Comparison of ENCODE assay signal across 13 cellular contexts in the genomic region with DNA sequence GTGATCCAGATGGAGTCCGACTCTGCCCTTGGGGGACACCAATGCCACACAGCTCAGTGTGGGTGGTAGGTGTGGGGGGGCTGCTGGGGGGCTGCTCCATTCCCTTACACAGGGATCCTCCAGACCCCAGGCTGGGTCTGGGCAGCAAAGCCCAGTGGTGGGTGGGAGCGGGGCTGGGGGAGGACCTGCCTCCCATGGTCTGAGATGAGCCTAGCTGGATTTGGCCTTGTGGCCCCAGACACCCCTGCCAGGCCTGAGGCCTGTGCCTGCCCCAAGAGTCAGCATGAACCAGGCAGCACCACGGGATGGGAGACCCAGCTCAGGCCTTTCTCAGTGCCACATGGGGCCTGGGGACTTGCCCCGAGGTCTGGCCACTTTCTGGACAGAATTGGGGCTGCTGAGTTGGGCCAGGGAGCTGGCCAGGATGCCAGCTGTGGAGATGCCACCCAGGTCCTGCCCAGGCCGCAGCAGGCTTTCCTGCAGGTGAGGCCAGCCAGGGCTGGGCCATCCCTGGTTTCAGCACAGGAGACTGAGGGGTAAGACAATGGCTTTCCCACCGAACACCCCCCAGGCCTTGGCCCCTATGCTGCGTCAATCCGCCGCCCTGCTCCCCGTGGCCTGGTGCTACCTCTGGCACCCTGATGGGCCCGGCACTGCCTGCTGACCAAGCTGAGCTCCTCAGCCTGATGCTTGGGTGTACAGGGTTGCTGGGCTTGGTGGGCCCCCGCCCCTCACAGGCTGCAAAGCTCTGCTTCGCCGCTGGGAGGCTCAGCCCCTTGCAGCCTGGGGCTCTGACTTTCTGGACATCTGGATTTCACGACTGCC. TPM values are rescaled to one million over a fixed set of nuclear protein-coding genes. Genes with fewer than 3 reads are reported as not detected.
DNase-seq lines count a peak whose midpoint lies in the region; ATAC-seq and TF ChIP-seq lines count a peak whose summit lies in the region.
"Had no signal": no experiment of that assay in that cellular context is flagged by ENCODE, and none has a peak within 500 bp of the region (broad histone marks: within the 10 kb centered on the region; RNA-seq: fewer than 3 reads in every experiment).

No MANE protein-coding gene starts in this region.

- no TSS peak for BruUV-seq in IMR-90 (replicated peaks; lab: Mats Ljungman, UMichigan)

- peaks cover 7% of the 10 kb centered on the region for H3K27me3 Mint-ChIP-seq in nephron (ENCODE audit: low read depth)
- H3K27me3 Mint-ChIP-seq: naive B cell had no signal

- CTCF ChIA-PET in IMR-90 (lab: Yijun Ruan, JAX), result interaction anchor here (1.1 kb wide), 2 partner anchors 9 to 14 kb away, joined by 3 read pairs; no protein-coding TSS in a partner anchor

- no peak overlapping the region for H2AFZ ChIP-seq in IMR-90 (replicated peaks; ENCODE audit: low read length, poor library complexity)

- peaks cover 12% of the 10 kb centered on the region for H3K4me1 Mint-ChIP-seq in nephron
- H3K4me1 Mint-ChIP-seq: naive B cell had no signal

- H4K5ac ChIP-seq in IMR-90 (ENCODE audit: low read depth, low read length), result no peak overlapping the region

- H3K14ac ChIP-seq in IMR-90 (replicated peaks; ENCODE audit: low read depth, low read length), result no peak overlapping the region

- no peaks in the 10 kb centered on the region for H3K9me3 Mint-ChIP-seq in nephron
- H3K9me3 Mint-ChIP-seq: activated T-helper 1 cell treated with anti-CD3 and anti-CD28 coated beads, Interleukin-12 subunit alpha, Interleukin-12 subunit beta, Interleukin-2, Interleukin-4 antibody, amounts not matched to agents 30 ng/mL and 10 ng/mL and 1 ng/mL, durations not matched to agents 14 hours and 24 hours and 36 hours; naive B cell had no signal

- no peaks in the 10 kb centered on the region for H3K27me3 ChIP-seq in BLaER1
- no peaks in the 10 kb centered on the region for H3K27me3 ChIP-seq in IMR-90 (ENCODE audit: control insufficient read depth, insufficient read depth, low read length)
- H3K27me3 ChIP-seq: esophagus squamous epithelium had no signal

- H3K4me2 ChIP-seq in BLaER1, result peak overlapping the region; percentile 85
- no peak overlapping the region for H3K4me2 ChIP-seq in IMR-90 (ENCODE audit: low read depth, low read length)

- H3K9me1 ChIP-seq in IMR-90 (ENCODE audit: insufficient read depth, low read length), result peaks cover 3% of the 10 kb centered on the region; the same call in 1 of the 2 replicates

- H2BK5ac ChIP-seq in IMR-90 (ENCODE audit: low read depth, low read length, poor library complexity, severe bottlenecking), result no peak overlapping the region

- ATAC-seq in IMR-90 (ENCODE audit: low read depth), result no peak
- ATAC-seq: HCT116 had no signal

- no peak overlapping the region for H3K56ac ChIP-seq in IMR-90 (ENCODE audit: extremely low read depth, insufficient read depth, low read length)

- TF ChIP-seq POLR2A in IMR-90 (IDR thresholded peaks at IDR 0.05; ENCODE audit: low read depth, low read length), result no peak

- peaks cover 0 to 14% of the 10 kb centered on the region in 2 experiments; a peak in 1 of 4 replicates for H3K79me1 ChIP-seq in IMR-90 (ENCODE audit: low read depth in 1 of 2, low read length in 2 of 2)

- no peak overlapping the region for H2BK120ac ChIP-seq in IMR-90 (ENCODE audit: low read depth, low read length)

- intact Hi-C loops in IMR-90 (cut with micrococcal nuclease), result no loop called here

- no peak overlapping the region for H3K4ac ChIP-seq in IMR-90 (ENCODE audit: low read depth, low read length)

- POLR2A ChIA-PET in IMR-90 (lab: Charles Lee; ENCODE audit: unreplicated experiment), result no interaction called here

- peak overlapping the region; percentile 43; the same call in 1 of the 2 replicates for H3K9ac ChIP-seq in BLaER1
- H3K9ac ChIP-seq in IMR-90 (ENCODE audit: low read depth, low read length), result no peak overlapping the region

- WGBS in IMR-90 (ENCODE audit: extremely low coverage in 2 of 2, insufficient read length in 1 of 2), 2 experiments, result 100% methylated on average over 1 of the region's 15 CpGs; no CpG with 5 or more reads in 1 of the 2 experiments

- no peak overlapping the region for H2AK5ac ChIP-seq in IMR-90 (ENCODE audit: low read depth, low read length)

- no peak for TF ChIP-seq RAD21 in IMR-90 (IDR thresholded peaks at IDR 0.05; ENCODE audit: low read length)

- H3K9me3 ChIP-seq in BLaER1, result no peaks in the 10 kb centered on the region
- no peaks in the 10 kb centered on the region for H3K9me3 ChIP-seq in IMR-90 (ENCODE audit: control insufficient read depth, insufficient read depth, low read length)
- H3K9me3 ChIP-seq: esophagus squamous epithelium had no signal

- H3K4me3 ChIP-seq in BLaER1 (no peak overlapping the region), IMR-90 (ENCODE audit: insufficient read depth, low read depth, low read length) (no peak overlapping the region), epithelial cell of proximal tubule (ENCODE audit: low read depth, low read length) (no peak overlapping the region)
- H3K4me3 ChIP-seq: esophagus squamous epithelium had no signal

- no peak overlapping the region for H4K8ac ChIP-seq in IMR-90 (ENCODE audit: low read depth in 2 of 2, low read length in 2 of 2)

- no peak overlapping the region for H3K23ac ChIP-seq in IMR-90 (ENCODE audit: low read depth, low read length)

- peaks cover 37% of the 10 kb centered on the region for H3K4me1 ChIP-seq in BLaER1
- peaks cover 25% of the 10 kb centered on the region for H3K4me1 ChIP-seq in IMR-90 (ENCODE audit: control insufficient read depth, insufficient read depth, low read length)

- peak overlapping the region; percentile 37 for H2AK9ac ChIP-seq in IMR-90 (replicated peaks; ENCODE audit: low read depth, low read length, poor library complexity)

- H2BK15ac ChIP-seq in IMR-90 (ENCODE audit: low read depth, low read length), result no peak overlapping the region

- H3K27ac ChIP-seq in BLaER1 (peak overlapping the region; percentile 63), IMR-90 (ENCODE audit: insufficient read depth, low read length) (no peak overlapping the region)
- H3K27ac ChIP-seq: esophagus squamous epithelium had no signal

- dilution Hi-C loops in IMR-90 (cut with HindIII; ENCODE audit: low sequenced_read_pairs, unreplicated experiment), result no loop called here

- no peaks in the 10 kb centered on the region for H3K36me3 Mint-ChIP-seq in nephron (ENCODE audit: low read depth)
- H3K36me3 Mint-ChIP-seq: naive B cell had no signal

- H3K18ac ChIP-seq in IMR-90 (ENCODE audit: low read depth, low read length), result no peak overlapping the region

- H2BK20ac ChIP-seq in IMR-90 (ENCODE audit: low read depth, low read length), result no peak overlapping the region

- H4K91ac ChIP-seq in IMR-90 (ENCODE audit: insufficient read depth, low read depth, low read length), result no peak overlapping the region

- TF ChIP-seq CTCF in IMR-90 (conservative IDR thresholded peaks at IDR 0.05; ENCODE audit: low read depth, low read length), result no peak; the same call in 1 of the 2 replicates
- TF ChIP-seq CTCF in epithelial cell of proximal tubule (conservative IDR thresholded peaks at IDR 0.05; ENCODE audit: low read depth, low read length), result peak; percentile 2
- peak; percentile 51 to 57 (median 52) for TF ChIP-seq CTCF in nephron (IDR thresholded peaks at IDR 0.05; ENCODE audit: unreplicated experiment in 3 of 3)

- H3K4me3 Mint-ChIP-seq in nephron, result no peak overlapping the region
- H3K4me3 Mint-ChIP-seq: activated T-helper 1 cell treated with anti-CD3 and anti-CD28 coated beads, Interleukin-12 subunit alpha, Interleukin-12 subunit beta, Interleukin-2, Interleukin-4 antibody, amounts not matched to agents 30 ng/mL and 10 ng/mL and 1 ng/mL, durations not matched to agents 14 hours and 24 hours and 36 hours; naive B cell had no signal

- H3K36me3 ChIP-seq in BLaER1, result no peaks in the 10 kb centered on the region
- no peaks in the 10 kb centered on the region for H3K36me3 ChIP-seq in IMR-90 (ENCODE audit: control insufficient read depth, insufficient read depth, low read length)

- DNase-seq in IMR-90 (no peak), epithelial cell of proximal tubule (ENCODE audit: low read depth) (no peak), cortex of kidney (lab: John Stamatoyannopoulos, UW) (no peak), RKO (ENCODE audit: low spot score) (no peak), HUDEP-2 (lab: John Stamatoyannopoulos, UW; ENCODE audit: unreplicated experiment in 76 of 76) (no peak), NOMO-1 treated with DMSO at 0.1 percent for 48 hours (lab: John Stamatoyannopoulos, UW; ENCODE audit: unreplicated experiment) (no peak)
- DNase-seq: esophagus squamous epithelium; naive B cell; stimulated activated CD8-positive, alpha-beta memory T cell treated with anti-CD3 and anti-CD28 coated beads, Interleukin-4, amount 100 ng/mL, for 48 hours had no signal

- in situ Hi-C loops in IMR-90 (cut with MboI; ENCODE audit: low sequenced_read_pairs), result no loop called here

- peaks cover 1% of the 10 kb centered on the region; the same call in 1 of the 2 replicates for H4K20me1 ChIP-seq in BLaER1
- peaks cover 25% of the 10 kb centered on the region for H4K20me1 ChIP-seq in IMR-90 (ENCODE audit: insufficient read depth, low read length)

- no peak overlapping the region for H3K27ac Mint-ChIP-seq in nephron
- H3K27ac Mint-ChIP-seq: activated T-helper 1 cell treated with anti-CD3 and anti-CD28 coated beads, Interleukin-12 subunit alpha, Interleukin-12 subunit beta, Interleukin-2, Interleukin-4 antibody, amounts not matched to agents 30 ng/mL and 10 ng/mL and 1 ng/mL, durations not matched to agents 14 hours and 24 hours and 36 hours had no signal

TF ChIP-seq in IMR-90, 13 proteins besides CTCF, POLR2A, EP300 and RAD21 (continues in another document):
- TF ChIP-seq BHLHE40 (IDR thresholded peaks at IDR 0.05; ENCODE audit: low read depth, low read length) (no peak), CHD1 (IDR thresholded peaks at IDR 0.05; ENCODE audit: low read depth, low read length) (no peak), MAFK (IDR thresholded peaks at IDR 0.05; ENCODE audit: low read depth, low read length) (no peak), RCOR1 (IDR thresholded peaks at IDR 0.05; ENCODE audit: insufficient replicate concordance, low read length) (no peak), MXI1 (IDR thresholded peaks at IDR 0.05; ENCODE audit: borderline replicate concordance, low read depth, low read length) (no peak)
- TF ChIP-seq, protein P1, sequence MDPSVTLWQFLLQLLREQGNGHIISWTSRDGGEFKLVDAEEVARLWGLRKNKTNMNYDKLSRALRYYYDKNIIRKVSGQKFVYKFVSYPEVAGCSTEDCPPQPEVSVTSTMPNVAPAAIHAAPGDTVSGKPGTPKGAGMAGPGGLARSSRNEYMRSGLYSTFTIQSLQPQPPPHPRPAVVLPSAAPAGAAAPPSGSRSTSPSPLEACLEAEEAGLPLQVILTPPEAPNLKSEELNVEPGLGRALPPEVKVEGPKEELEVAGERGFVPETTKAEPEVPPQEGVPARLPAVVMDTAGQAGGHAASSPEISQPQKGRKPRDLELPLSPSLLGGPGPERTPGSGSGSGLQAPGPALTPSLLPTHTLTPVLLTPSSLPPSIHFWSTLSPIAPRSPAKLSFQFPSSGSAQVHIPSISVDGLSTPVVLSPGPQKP (IDR thresholded peaks at IDR 0.05; ENCODE audit: borderline replicate concordance, low read depth, low read length), result no peak

RNA-seq across cellular contexts. Expression of a gene that starts 24.2 kb away (rescaled TPM):
- total RNA-seq in IMR-90 (2012; rRNA removed) (14.3 and 21.1 TPM in 2 replicates), epithelial cell of proximal tubule (19.3 and 23.1 TPM in 2 replicates)
- 7.9 and 9.2 TPM in 2 replicates for polyA plus RNA-seq in IMR-90 (2012; rRNA removed)
- 2.9 and 4.9 TPM in 2 replicates for polyA plus RNA-seq in IMR-90 (2012; cell fraction: cytosol; rRNA removed)
- polyA plus RNA-seq in IMR-90 (2012; cell fraction: nucleus; rRNA removed; ENCODE audit: low replicate concordance), result 2.6 and 13.3 TPM in 2 replicates
